In the genomic region with DNA sequence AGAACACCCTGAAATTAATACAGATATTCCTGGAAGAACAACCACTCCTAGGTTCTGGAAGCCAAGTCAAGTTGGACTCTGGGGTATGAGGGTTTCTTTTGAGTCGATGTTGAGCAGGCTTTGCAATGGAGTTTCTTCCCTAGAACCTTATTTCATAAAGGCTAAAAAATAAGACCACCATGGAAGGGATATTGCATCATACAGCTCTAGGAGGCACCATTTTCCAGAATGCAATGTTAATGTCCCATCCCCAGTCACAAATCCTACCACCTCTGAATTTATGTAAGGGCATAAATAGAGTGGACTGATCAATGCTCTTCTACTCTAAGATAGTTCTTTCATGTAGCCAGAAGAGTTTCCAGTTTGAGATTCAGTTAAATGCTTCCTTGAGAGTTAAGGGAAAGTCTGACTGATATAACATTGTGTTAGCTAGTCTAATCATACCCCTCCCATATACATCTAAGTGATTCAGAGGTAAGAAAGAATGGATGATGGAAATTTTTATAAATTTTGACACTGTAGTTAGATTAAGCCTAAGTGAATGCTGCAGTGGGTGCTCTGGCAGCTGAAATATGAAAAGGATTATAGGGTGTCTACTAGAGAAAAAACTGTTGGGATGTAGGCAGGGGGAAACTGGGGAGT, we compare ENCODE assay signal across 22 cellular contexts. TPM values are rescaled to one million over a fixed set of nuclear protein-coding genes. Genes with fewer than 3 reads are reported as not detected.
DNase-seq lines count a peak whose midpoint lies in the region; ATAC-seq and TF ChIP-seq lines count a peak whose summit lies in the region.
"Had no signal": no experiment of that assay in that cellular context is flagged by ENCODE, and none has a peak within 500 bp of the region (broad histone marks: within the 10 kb centered on the region; RNA-seq: fewer than 3 reads in every experiment).

No MANE protein-coding gene starts in this region.

- no peaks in the 10 kb centered on the region for H3K27me3 Mint-ChIP-seq in activated CD4-positive, alpha-beta T cell treated with anti-CD3 and anti-CD28 coated beads, Interleukin-2, amount 10 ng/mL, durations not matched to agents 24 days and 14 days
- H3K27me3 Mint-ChIP-seq: IgD-negative memory B cell had no signal

- H3K4me1 ChIP-seq in DND-41 (ENCODE audit: insufficient read depth, low read length) (peaks cover 71% of the 10 kb centered on the region), neutrophil (ENCODE audit: control insufficient read depth in 1 of 2, insufficient read depth in 1 of 2, low read depth in 1 of 2, low read length in 1 of 2) (peaks cover 100% of the 10 kb centered on the region in 2 experiments)
- H3K4me1 ChIP-seq: breast epithelium had no signal

- ATAC-seq in DND-41 (ENCODE audit: insufficient read depth, low read depth) (no peak), GM21723 (IDR thresholded peaks at IDR 0.05; ENCODE audit: unreplicated experiment) (no peak), GM18909 (IDR thresholded peaks at IDR 0.05; ENCODE audit: poor library complexity, unreplicated experiment) (no peak)
- peak; percentile 68 to 74 for ATAC-seq in activated naive CD4-positive, alpha-beta T cell treated with anti-CD3 and anti-CD28 coated beads, Interleukin-2, amount 50 U/mL, for 72 hours
- ATAC-seq: A549 had no signal

- H3K79me2 ChIP-seq in DND-41 (ENCODE audit: insufficient read depth, low read length) = peaks cover 100% of the 10 kb centered on the region

- H3K27ac Mint-ChIP-seq in activated CD4-positive, alpha-beta T cell treated with anti-CD3 and anti-CD28 coated beads, Interleukin-2, amount 10 ng/mL, durations not matched to agents 24 days and 14 days = peak overlapping the region; percentile 70
- H3K27ac Mint-ChIP-seq in activated naive CD4-positive, alpha-beta T cell treated with anti-CD3 and anti-CD28 coated beads, Interleukin-2, amount 50 U/mL, for 72 hours = peak overlapping the region; percentile 58 to 71

- H3K27ac ChIP-seq in DND-41 (ENCODE audit: low read length) = peak overlapping the region; percentile 45
- H3K27ac ChIP-seq in neutrophil = peak overlapping the region; percentile 92
- H3K27ac ChIP-seq: A549, breast epithelium, epithelial cell of prostate, thoracic aorta had no signal

- H4K20me1 ChIP-seq in DND-41 (ENCODE audit: insufficient read depth, low read length) = peaks cover 83% of the 10 kb centered on the region

- H3K27me3 ChIP-seq in DND-41 (ENCODE audit: insufficient read depth, low read length, poor library complexity) (no peaks in the 10 kb centered on the region), neutrophil (no peaks in the 10 kb centered on the region)
- H3K27me3 ChIP-seq: breast epithelium had no signal

- TF ChIP-seq CTCF in DND-41 (IDR thresholded peaks at IDR 0.05; ENCODE audit: borderline replicate concordance, extremely low read depth, low read length, poor library complexity, severe bottlenecking) (no peak), neutrophil (IDR thresholded peaks at IDR 0.05) (no peak)

- H3K9me3 ChIP-seq in DND-41 (ENCODE audit: insufficient read depth, low read length, severe bottlenecking) (no peaks in the 10 kb centered on the region), neutrophil (no peaks in the 10 kb centered on the region)
- H3K9me3 ChIP-seq: A549, breast epithelium, thoracic aorta had no signal

- H3K9me3 Mint-ChIP-seq in activated CD4-positive, alpha-beta T cell treated with anti-CD3 and anti-CD28 coated beads, Interleukin-2, amount 10 ng/mL, durations not matched to agents 24 days and 14 days = no peaks in the 10 kb centered on the region
- H3K9me3 Mint-ChIP-seq in activated naive CD4-positive, alpha-beta T cell treated with anti-CD3 and anti-CD28 coated beads, Interleukin-2, amount 50 U/mL, for 72 hours = no peaks in the 10 kb centered on the region
- H3K9me3 Mint-ChIP-seq: IgD-negative memory B cell had no signal

- no peak overlapping the region for H3K4me3 ChIP-seq in DND-41 (ENCODE audit: low read depth in 1 of 2, low read length in 2 of 2)
- peak overlapping the region in 1 of 2 experiments; percentile 17 for H3K4me3 ChIP-seq in neutrophil (ENCODE audit: low read depth in 1 of 2, low read length in 1 of 2)
- H3K4me3 ChIP-seq: A549, breast epithelium, smooth muscle cell, thoracic aorta had no signal

- H3K9ac ChIP-seq in DND-41 (ENCODE audit: low read depth, low read length) = no peak overlapping the region

- H3K36me3 ChIP-seq in DND-41 (ENCODE audit: insufficient read depth, low read length) (peaks cover 35% of the 10 kb centered on the region), neutrophil (no peaks in the 10 kb centered on the region)
- H3K36me3 ChIP-seq: breast epithelium, thoracic aorta had no signal

- H3K4me1 Mint-ChIP-seq in activated CD4-positive, alpha-beta T cell treated with anti-CD3 and anti-CD28 coated beads, Interleukin-2, amount 10 ng/mL, durations not matched to agents 24 days and 14 days = peaks cover 67% of the 10 kb centered on the region

- no peak overlapping the region for H3K4me2 ChIP-seq in DND-41 (ENCODE audit: insufficient read depth, low read length)
- H3K4me2 ChIP-seq: A549, smooth muscle cell had no signal

- H3K4me3 Mint-ChIP-seq in activated CD4-positive, alpha-beta T cell treated with anti-CD3 and anti-CD28 coated beads, Interleukin-2, amount 10 ng/mL, durations not matched to agents 24 days and 14 days = peak overlapping the region; percentile 5

- intact Hi-C loops in activated CD4-positive, alpha-beta T cell treated with anti-CD3 and anti-CD28 coated beads, Interleukin-2, amount 10 ng/mL, durations not matched to agents 24 days and 14 days (cut with micrococcal nuclease) = loop anchor here (2.0 kb wide), 1 partner anchor 24 kb away; no protein-coding TSS in a partner anchor

- peaks cover 19% of the 10 kb centered on the region for H3K36me3 Mint-ChIP-seq in activated CD4-positive, alpha-beta T cell treated with anti-CD3 and anti-CD28 coated beads, Interleukin-2, amount 10 ng/mL, durations not matched to agents 24 days and 14 days (ENCODE audit: low read depth)
- peaks cover 9 to 21% of the 10 kb centered on the region in 2 donors for H3K36me3 Mint-ChIP-seq in activated naive CD4-positive, alpha-beta T cell treated with anti-CD3 and anti-CD28 coated beads, Interleukin-2, amount 50 U/mL, for 72 hours

- no peak overlapping the region for H2AFZ ChIP-seq in DND-41 (ENCODE audit: low read depth, low read length)

- DNase-seq in activated CD4-positive, alpha-beta T cell treated with anti-CD3 and anti-CD28 coated beads, Interleukin-2, amount 10 ng/mL, durations not matched to agents 24 days and 14 days = no peak
- no peak for DNase-seq in activated CD4-positive, alpha-beta T cell treated with anti-CD3 and anti-CD28 coated beads, Interleukin-2, amount 50 U/mL, for 4 hours
- DNase-seq in DND-41 (no peak), NCI-H2171 treated with DMSO at 0.1 percent for 48 hours (lab: John Stamatoyannopoulos, UW) (no peak)
- no peak for DNase-seq in activated naive CD4-positive, alpha-beta T cell treated with anti-CD3 and anti-CD28 coated beads, Interleukin-2, amount 50 U/mL, for 72 hours (ENCODE audit: low spot score in 2 of 2)
- DNase-seq: C1 segment of cervical spinal cord; dermis blood vessel endothelial cell; foreskin melanocyte; GOT3; NCI-H1694 treated with DMSO at 0.1 percent for 48 hours; NK-92 treated with Interleukin-12 subunit alpha and Interleukin-12 subunit beta, amount 100 ng/mL, for 24 hours; stimulated activated CD8-positive, alpha-beta memory T cell treated with anti-CD3 and anti-CD28 coated beads, Interleukin-4, amount 100 ng/mL, for 48 hours had no signal

RNA-seq across cellular contexts. Expression of gene ARHGAP15, which starts 22.0 kb away (rescaled TPM):
- 56.0 and 56.2 TPM in 2 replicates for total RNA-seq in activated CD4-positive, alpha-beta T cell treated with anti-CD3 and anti-CD28 coated beads, Interleukin-2, amount 10 ng/mL, durations not matched to agents 24 days and 14 days
- total RNA-seq in activated naive CD4-positive, alpha-beta T cell treated with anti-CD3 and anti-CD28 coated beads, Interleukin-2, amount 50 U/mL, for 72 hours = 100 to 1,000 TPM in 1 of 2 donors, 10 to 100 TPM in 1; 91.4 to 103 TPM
- total RNA-seq: dermis blood vessel endothelial cell, pulmonary artery endothelial cell, smooth muscle cell had no signal

Comparison
In these comparisons a context has a peak if more than half of its experiments do, and no peak if none do; other contexts are left out.
1. ATAC-seq: peak in activated naive CD4-positive, alpha-beta T cell treated with anti-CD3 and anti-CD28 coated beads, Interleukin-2, amount 50 U/mL, for 72 hours (2 of 2); none in DND-41 (single experiment), GM21723 (single experiment) and GM18909 (single experiment).